ENCODE assay signal across 1 cellular context in the genomic region with DNA sequence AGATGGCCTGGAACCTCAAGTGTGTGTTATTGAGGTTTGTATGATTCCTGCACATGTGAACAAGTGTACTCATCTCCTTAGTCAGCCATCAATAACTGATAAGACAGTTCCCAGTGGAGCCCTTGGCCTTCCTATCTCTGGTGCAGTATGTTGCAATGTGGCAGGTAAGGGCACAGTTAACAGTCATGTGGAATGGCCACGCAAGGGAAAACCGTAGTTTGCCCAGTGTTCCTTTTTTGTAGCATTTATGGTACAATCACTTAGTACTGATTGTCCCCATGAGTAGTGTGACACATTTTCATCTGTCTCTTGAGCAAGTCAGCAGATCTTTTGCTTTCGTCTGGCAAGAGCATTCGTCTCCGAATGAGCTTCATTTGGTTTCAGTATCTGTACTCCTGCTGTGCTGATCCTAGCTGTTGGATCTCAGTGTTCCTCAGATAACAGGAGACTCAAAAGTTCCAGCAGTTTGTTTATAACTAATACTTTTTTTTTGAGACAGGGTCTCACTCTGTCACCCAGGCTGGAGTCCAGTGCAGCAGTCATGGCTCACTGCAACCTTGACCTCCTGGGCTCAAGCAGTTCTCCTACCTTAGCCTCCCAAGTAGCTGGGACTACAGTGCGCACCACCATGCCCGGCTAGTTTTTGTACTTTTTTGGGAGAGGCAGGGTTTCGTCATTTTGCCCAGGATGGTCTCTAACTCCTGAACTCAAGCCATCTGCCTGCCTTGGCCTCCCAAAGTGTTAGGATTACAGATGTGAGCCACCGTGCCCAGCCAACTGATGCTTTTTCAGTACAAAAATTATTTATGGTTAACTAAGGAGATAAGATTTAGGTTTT.
TF ChIP-seq lines count a peak whose summit lies in the region.

No MANE protein-coding gene starts in this region.

TF ChIP-seq in SK-N-SH treated with all-trans-retinoic acid at 6 μM for 48 hours, 23 proteins besides CTCF, POLR2A, EP300 and RAD21 (continued from another document):
- no peak for TF ChIP-seq ZFP30 (CRISPR knock-in tag; IDR thresholded peaks at IDR 0.05)
- TF ChIP-seq PPARA (CRISPR knock-in tag; IDR thresholded peaks at IDR 0.05; ENCODE audit: borderline replicate concordance): no peak
- TF ChIP-seq, protein P1, sequence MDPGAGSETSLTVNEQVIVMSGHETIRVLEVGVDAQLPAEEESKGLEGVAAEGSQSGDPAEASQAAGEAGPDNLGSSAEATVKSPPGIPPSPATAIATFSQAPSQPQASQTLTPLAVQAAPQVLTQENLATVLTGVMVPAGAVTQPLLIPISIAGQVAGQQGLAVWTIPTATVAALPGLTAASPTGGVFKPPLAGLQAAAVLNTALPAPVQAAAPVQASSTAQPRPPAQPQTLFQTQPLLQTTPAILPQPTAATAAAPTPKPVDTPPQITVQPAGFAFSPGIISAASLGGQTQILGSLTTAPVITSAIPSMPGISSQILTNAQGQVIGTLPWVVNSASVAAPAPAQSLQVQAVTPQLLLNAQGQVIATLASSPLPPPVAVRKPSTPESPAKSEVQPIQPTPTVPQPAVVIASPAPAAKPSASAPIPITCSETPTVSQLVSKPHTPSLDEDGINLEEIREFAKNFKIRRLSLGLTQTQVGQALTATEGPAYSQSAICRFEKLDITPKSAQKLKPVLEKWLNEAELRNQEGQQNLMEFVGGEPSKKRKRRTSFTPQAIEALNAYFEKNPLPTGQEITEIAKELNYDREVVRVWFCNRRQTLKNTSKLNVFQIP (CRISPR knock-in tag; IDR thresholded peaks at IDR 0.05; ENCODE audit: borderline replicate concordance, low read depth): no peak
- no peak for TF ChIP-seq ARNTL (CRISPR knock-in tag; IDR thresholded peaks at IDR 0.05; ENCODE audit: borderline replicate concordance, low read depth)
- TF ChIP-seq ZFP3 (CRISPR knock-in tag; IDR thresholded peaks at IDR 0.05): no peak
- no peak for TF ChIP-seq GLIS3 (CRISPR knock-in tag; IDR thresholded peaks at IDR 0.05)
- no peak for TF ChIP-seq ZC3H10 (CRISPR knock-in tag; IDR thresholded peaks at IDR 0.05)
- TF ChIP-seq ZNF8 (CRISPR knock-in tag; IDR thresholded peaks at IDR 0.05): no peak
- TF ChIP-seq TOX (CRISPR knock-in tag; IDR thresholded peaks at IDR 0.05; ENCODE audit: borderline replicate concordance): no peak
- TF ChIP-seq ISL1 (CRISPR knock-in tag; IDR thresholded peaks at IDR 0.05): no peak
- TF ChIP-seq BACH2 (CRISPR knock-in tag; IDR thresholded peaks at IDR 0.05; ENCODE audit: borderline replicate concordance): no peak
- TF ChIP-seq ZNF70 (CRISPR knock-in tag; IDR thresholded peaks at IDR 0.05): no peak
- no peak for TF ChIP-seq CSDC2 (CRISPR knock-in tag; IDR thresholded peaks at IDR 0.05)
- no peak for TF ChIP-seq OSR1 (CRISPR knock-in tag; IDR thresholded peaks at IDR 0.05)
- no peak for TF ChIP-seq TCF4 (CRISPR knock-in tag; IDR thresholded peaks at IDR 0.05; ENCODE audit: borderline replicate concordance)
TF ChIP-seq in SK-N-SH treated with all-trans-retinoic acid at 6 μM for 48 hours: peak in this region for 0.
